In the genomic region with DNA sequence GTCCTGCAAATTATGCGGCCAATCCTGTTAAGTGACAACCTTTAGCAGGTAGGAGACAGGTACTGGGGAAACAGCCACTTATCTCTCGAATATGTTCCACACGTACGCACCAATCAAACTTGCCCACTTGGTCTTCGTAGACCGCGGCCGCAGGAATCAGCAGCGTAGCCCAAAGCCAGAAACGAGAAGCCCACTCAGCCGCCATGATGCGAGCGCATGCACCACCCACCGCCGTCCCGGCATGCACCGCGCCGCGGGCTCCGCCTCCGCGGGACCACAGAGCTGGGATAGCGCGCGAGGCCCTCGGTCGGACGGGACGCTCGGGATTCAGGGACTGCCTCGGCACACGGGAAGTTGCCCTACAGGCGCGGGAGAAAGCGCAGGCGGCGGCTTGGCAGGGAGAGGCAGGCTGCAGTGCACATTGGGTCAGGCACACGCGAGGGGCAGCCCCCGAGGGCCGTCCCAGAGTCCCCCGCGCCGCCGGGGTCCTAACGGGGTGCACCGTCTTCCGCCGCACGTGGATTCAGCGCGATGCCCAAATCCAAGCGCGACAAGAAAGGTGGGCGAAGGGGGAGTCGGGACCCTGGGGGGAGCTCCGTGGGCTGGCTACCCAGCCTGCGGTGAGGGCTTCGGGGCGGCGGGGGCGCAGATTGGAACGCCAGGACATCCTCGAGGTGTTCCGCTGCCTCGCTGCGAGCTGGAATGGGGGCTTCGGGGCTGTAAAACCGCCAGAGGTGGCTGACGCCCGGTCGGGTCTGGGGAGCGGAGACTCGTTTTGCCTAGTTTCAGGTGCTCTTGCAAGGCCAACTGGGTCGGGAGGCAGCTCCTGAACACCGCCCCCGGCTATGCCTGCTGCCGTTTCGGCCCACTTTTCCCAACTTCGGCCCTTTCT, we compare ENCODE assay signal across 8 cellular contexts. TPM values are rescaled to one million over a fixed set of nuclear protein-coding genes. Genes with fewer than 3 reads are reported as not detected.
DNase-seq lines count a peak whose midpoint lies in the region; ATAC-seq lines count a peak whose summit lies in the region.

Gene EMC1, minus strand, starts transcription at position 220 of the 892 bp plus-strand sequence. Its CDS starts 15 bp downstream, at position 205.
Gene MRTO4, plus strand, starts transcription at position 501 of the 892 bp plus-strand sequence. Its CDS starts 31 bp downstream, at position 532.

- H3K36me3 ChIP-seq in CD4-positive, alpha-beta memory T cell (ENCODE audit: insufficient read depth, low read length), result peaks cover 11% of the 10 kb centered on the region
- H3K36me3 ChIP-seq in endocrine pancreas (ENCODE audit: control insufficient read depth, insufficient read depth, low read length) (no peaks in the 10 kb centered on the region), mesendoderm (ENCODE audit: control insufficient read depth, insufficient read depth, low read length) (no peaks in the 10 kb centered on the region)

- H3K9ac ChIP-seq in endocrine pancreas (ENCODE audit: control insufficient read depth, insufficient read depth, low read length), result peak within 1 kb of the TSS; percentile 99
- H3K9ac ChIP-seq in mesendoderm (ENCODE audit: low read length), result peak within 1 kb of the TSS; percentile 95

- H4K5ac ChIP-seq in mesendoderm (ENCODE audit: low read length), result peak within 1 kb of the TSS; percentile 33

- H2BK15ac ChIP-seq in mesendoderm (replicated peaks; ENCODE audit: low read depth), result no peak within 1 kb of the TSS

- ATAC-seq in GM19397 (IDR thresholded peaks at IDR 0.05; ENCODE audit: unreplicated experiment), result peak; percentile 82
- ATAC-seq in HG03571 (IDR thresholded peaks at IDR 0.05; ENCODE audit: unreplicated experiment), result peak; percentile 63
- peak; percentile 93 for ATAC-seq in activated CD8-positive, alpha-beta memory T cell treated with anti-CD3 and anti-CD28 coated beads, Interleukin-2, amount 10 ng/mL, durations not matched to agents 7 days and 5 days

- CTCF ChIA-PET in CD4-positive, alpha-beta memory T cell (lab: Charles Lee; ENCODE audit: partially characterized antibody), result interaction anchor here (0.8 to 1.5 kb wide), 3 partner anchors 9 to 411 kb away, joined by 3 to 4 read pairs (median 3); no protein-coding TSS in a partner anchor
- CTCF ChIA-PET in activated CD8-positive, alpha-beta memory T cell treated with anti-CD3 and anti-CD28 coated beads, Interleukin-2, amount 10 ng/mL, durations not matched to agents 7 days and 5 days (lab: Charles Lee), result interaction anchor here (0.9 to 2.0 kb wide), 2 partner anchors 10 to 12 kb away, joined by 3 to 13 read pairs; no protein-coding TSS in a partner anchor

- peaks cover 25% of the 10 kb centered on the region for H3K79me1 ChIP-seq in mesendoderm (ENCODE audit: low read length)

- H3K4me3 Mint-ChIP-seq in CD4-positive, alpha-beta memory T cell, result peak within 1 kb of the TSS; percentile 90 to 97 (median 94)
- peak within 1 kb of the TSS; percentile 99 for H3K4me3 Mint-ChIP-seq in activated CD8-positive, alpha-beta memory T cell treated with anti-CD3 and anti-CD28 coated beads, Interleukin-2, amount 10 ng/mL, durations not matched to agents 7 days and 5 days

- no peaks in the 10 kb centered on the region for H3K9me3 ChIP-seq in CD4-positive, alpha-beta memory T cell (ENCODE audit: control insufficient read depth in 1 of 2, low read length in 2 of 2)
- no peaks in the 10 kb centered on the region for H3K9me3 ChIP-seq in endocrine pancreas (ENCODE audit: control insufficient read depth, low read length)

- peak within 1 kb of the TSS; percentile 85 for H2BK120ac ChIP-seq in mesendoderm (ENCODE audit: low read depth, low read length)

- peak within 1 kb of the TSS; percentile 87 to 96 for H3K4me3 ChIP-seq in CD4-positive, alpha-beta memory T cell (ENCODE audit: low read length in 2 of 2)
- H3K4me3 ChIP-seq in endocrine pancreas (ENCODE audit: control insufficient read depth, insufficient read depth, low read length) (peak within 1 kb of the TSS; percentile 85), mesendoderm (ENCODE audit: low read length) (peak within 1 kb of the TSS; percentile 100)

- peak within 1 kb of the TSS; percentile 80 for H3K23ac ChIP-seq in mesendoderm (ENCODE audit: low read length)

- H3K18ac ChIP-seq in mesendoderm (ENCODE audit: low read length), result peak within 1 kb of the TSS; percentile 63

- peaks cover 15 to 42% (median 24%) of the 10 kb centered on the region in 4 donors for H3K4me1 Mint-ChIP-seq in CD4-positive, alpha-beta memory T cell
- H3K4me1 Mint-ChIP-seq in activated CD8-positive, alpha-beta memory T cell treated with anti-CD3 and anti-CD28 coated beads, Interleukin-2, amount 10 ng/mL, durations not matched to agents 7 days and 5 days, result peaks cover 48% of the 10 kb centered on the region

- peak within 1 kb of the TSS; percentile 88 for H3K4me2 ChIP-seq in mesendoderm (ENCODE audit: low read length)

- DNase-seq in CD4-positive, alpha-beta memory T cell, result peak; percentile 88 to 95 (median 89)
- DNase-seq in NOMO-1 treated with DMSO at 0.1 percent for 48 hours (lab: John Stamatoyannopoulos, UW; ENCODE audit: unreplicated experiment), result peak; percentile 77
- peak; percentile 92 for DNase-seq in activated CD8-positive, alpha-beta memory T cell treated with anti-CD3 and anti-CD28 coated beads, Interleukin-2, amount 10 ng/mL, durations not matched to agents 7 days and 5 days
- DNase-seq in mesendoderm, result peak; percentile 92
- peak; percentile 88 for DNase-seq in stimulated activated CD8-positive, alpha-beta memory T cell treated with anti-CD3 and anti-CD28 coated beads, Interleukin-12 subunit alpha, Interleukin-12 subunit beta, amount 100 ng/mL, for 4 hours (ENCODE audit: low read depth)

- no CpG with 5 or more reads among the region's 81 CpGs for WGBS in mesendoderm (ENCODE audit: extremely low coverage, insufficient coverage, low lambda C conversion rate)

- peak within 1 kb of the TSS; percentile 100 for H3K56ac ChIP-seq in mesendoderm (ENCODE audit: low read length)

- H3K79me2 ChIP-seq in mesendoderm (ENCODE audit: control insufficient read depth, insufficient read depth, low read length), result peaks cover 70% of the 10 kb centered on the region

- H3K36me3 Mint-ChIP-seq in CD4-positive, alpha-beta memory T cell, result peaks cover 1 to 20% of the 10 kb centered on the region in 2 donors
- H3K36me3 Mint-ChIP-seq in activated CD8-positive, alpha-beta memory T cell treated with anti-CD3 and anti-CD28 coated beads, Interleukin-2, amount 10 ng/mL, durations not matched to agents 7 days and 5 days, result peaks cover 1% of the 10 kb centered on the region

- intact Hi-C loops in CD4-positive, alpha-beta memory T cell (cut with micrococcal nuclease), result loop anchor here (1.0 to 5.0 kb wide), 3 partner anchors 41 to 236 kb away; partner anchors contain the start of genes AKR7A2, CAPZB, SLC66A1 and UBR4

- H2BK5ac ChIP-seq in mesendoderm (ENCODE audit: low read length), result peak within 1 kb of the TSS; percentile 93

- H3K27me3 ChIP-seq in CD4-positive, alpha-beta memory T cell (ENCODE audit: insufficient read depth, low read length), result no peaks in the 10 kb centered on the region
- no peaks in the 10 kb centered on the region for H3K27me3 ChIP-seq in endocrine pancreas (ENCODE audit: control insufficient read depth, insufficient read depth, low read length)
- H3K27me3 ChIP-seq in mesendoderm (ENCODE audit: insufficient read depth, low read length, poor library complexity), result no peaks in the 10 kb centered on the region

- H3K4me1 ChIP-seq in CD4-positive, alpha-beta memory T cell (ENCODE audit: insufficient read depth, low read length), result peaks cover 42% of the 10 kb centered on the region
- H3K4me1 ChIP-seq in endocrine pancreas (ENCODE audit: control insufficient read depth, insufficient read depth, low read length), result peaks cover 7% of the 10 kb centered on the region
- H3K4me1 ChIP-seq in mesendoderm (ENCODE audit: control insufficient read depth, low read depth, low read length), result peaks cover 6% of the 10 kb centered on the region

- H4K8ac ChIP-seq in mesendoderm (ENCODE audit: low read depth, low read length), result no peak within 1 kb of the TSS

- H2AK5ac ChIP-seq in mesendoderm (ENCODE audit: low read length), result peak within 1 kb of the TSS; percentile 94

- H3K27ac Mint-ChIP-seq in CD4-positive, alpha-beta memory T cell, result peak within 1 kb of the TSS; percentile 92 to 96 (median 95)
- peak within 1 kb of the TSS; percentile 92 for H3K27ac Mint-ChIP-seq in activated CD8-positive, alpha-beta memory T cell treated with anti-CD3 and anti-CD28 coated beads, Interleukin-2, amount 10 ng/mL, durations not matched to agents 7 days and 5 days

- no peaks in the 10 kb centered on the region for H3K9me3 Mint-ChIP-seq in CD4-positive, alpha-beta memory T cell
- H3K9me3 Mint-ChIP-seq in activated CD8-positive, alpha-beta memory T cell treated with anti-CD3 and anti-CD28 coated beads, Interleukin-2, amount 10 ng/mL, durations not matched to agents 7 days and 5 days (ENCODE audit: low read depth), result no peaks in the 10 kb centered on the region

- no peaks in the 10 kb centered on the region for H3K27me3 Mint-ChIP-seq in CD4-positive, alpha-beta memory T cell
- no peaks in the 10 kb centered on the region for H3K27me3 Mint-ChIP-seq in activated CD8-positive, alpha-beta memory T cell treated with anti-CD3 and anti-CD28 coated beads, Interleukin-2, amount 10 ng/mL, durations not matched to agents 7 days and 5 days

- H3K4ac ChIP-seq in mesendoderm (ENCODE audit: low read depth, low read length), result peak within 1 kb of the TSS; percentile 39

- H3K27ac ChIP-seq in CD4-positive, alpha-beta memory T cell (ENCODE audit: low read depth, low read length), result peak within 1 kb of the TSS; percentile 89
- H3K27ac ChIP-seq in mesendoderm (ENCODE audit: low read depth, low read length), result peak within 1 kb of the TSS; percentile 97

- POLR2A ChIA-PET in CD4-positive, alpha-beta memory T cell (lab: Charles Lee; ENCODE audit: partially characterized antibody), result interaction anchor here (0.6 to 2.3 kb wide), 16 partner anchors 9 to 409 kb away, joined by 3 to 15 read pairs (median 5); partner anchors contain the start of genes AKR7A2, NBL1, SLC66A1 and UBR4

RNA-seq across cellular contexts. Expression of gene EMC1, which starts in this region (rescaled TPM):
- 10 to 100 TPM; 34.7 to 35.3 TPM for total RNA-seq in CD4-positive, alpha-beta memory T cell
- 10 to 100 TPM; 21.2 to 24.3 TPM for polyA plus RNA-seq in CD4-positive, alpha-beta memory T cell
- 10 to 100 TPM; 31.5 to 49.0 TPM for total RNA-seq in activated CD8-positive, alpha-beta memory T cell treated with anti-CD3 and anti-CD28 coated beads, Interleukin-2, amount 10 ng/mL, durations not matched to agents 7 days and 5 days
- polyA plus RNA-seq in mesendoderm (2013, experiment 1 of 2), result 42.0 TPM
- polyA plus RNA-seq in mesendoderm (2013, experiment 2 of 2), result 43.7 TPM

RNA-seq across cellular contexts. Expression of gene MRTO4, which starts in this region (rescaled TPM):
- 10 to 100 TPM; 17.0 to 18.6 TPM for total RNA-seq in CD4-positive, alpha-beta memory T cell
- 10 to 100 TPM; 14.1 to 23.7 TPM for polyA plus RNA-seq in CD4-positive, alpha-beta memory T cell
- 10 to 100 TPM; 36.2 to 59.3 TPM for total RNA-seq in activated CD8-positive, alpha-beta memory T cell treated with anti-CD3 and anti-CD28 coated beads, Interleukin-2, amount 10 ng/mL, durations not matched to agents 7 days and 5 days
- polyA plus RNA-seq in mesendoderm (2013, experiment 1 of 2), result 77.1 TPM
- polyA plus RNA-seq in mesendoderm (2013, experiment 2 of 2), result 77.5 TPM

Comparison
In these comparisons a context has a peak if more than half of its experiments do, and no peak if none do; other contexts are left out.
1. Peak in every context shown above with its lines: DNase-seq, ATAC-seq, H3K4me3 ChIP-seq and H3K27ac ChIP-seq.